In the genomic region with DNA sequence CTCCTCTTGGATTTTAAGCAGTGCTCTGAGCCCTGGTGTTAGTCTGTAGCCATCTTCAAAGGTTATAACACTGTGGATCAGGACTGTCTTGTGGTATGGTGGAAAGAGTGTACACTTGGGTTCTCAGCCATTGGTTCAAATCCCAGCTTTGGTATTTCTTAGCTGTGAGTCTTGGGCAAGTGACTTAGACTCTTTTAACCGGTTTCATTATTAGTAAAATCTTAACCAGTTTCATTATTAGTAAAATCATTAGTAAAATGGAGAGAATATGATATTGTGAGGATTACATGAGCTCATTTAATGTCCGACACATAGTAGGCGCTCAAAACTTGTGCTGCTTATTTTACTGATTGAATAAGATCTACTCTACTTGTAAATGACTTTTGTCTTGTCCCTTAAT, we compare ENCODE assay signal across 21 cellular contexts. TPM values are rescaled to one million over a fixed set of nuclear protein-coding genes. Genes with fewer than 3 reads are reported as not detected.
DNase-seq lines count a peak whose midpoint lies in the region; ATAC-seq and TF ChIP-seq lines count a peak whose summit lies in the region.
"Had no signal": no experiment of that assay in that cellular context is flagged by ENCODE, and none has a peak within 500 bp of the region (broad histone marks: within the 10 kb centered on the region; RNA-seq: fewer than 3 reads in every experiment).

No MANE protein-coding gene starts in this region.

- no peak overlapping the region for H3K4me2 ChIP-seq in mammary epithelial cell (ENCODE audit: insufficient read depth, low read depth, low read length)

- H3K9ac ChIP-seq in mammary epithelial cell (ENCODE audit: insufficient read depth, low read length), result no peak overlapping the region
- H3K9ac ChIP-seq: parathyroid adenoma had no signal

- in situ Hi-C loops in mammary epithelial cell (cut with MboI; ENCODE audit: low sequenced_read_pairs in 2 of 2), result loop anchor here in 1 of 2 donors (25.0 kb wide), 1 partner anchor 536 kb away; a partner anchor contains a TSS

- no peaks in the 10 kb centered on the region for H3K27me3 Mint-ChIP-seq in MCF 10A (ENCODE audit: insufficient read depth, unreplicated experiment)

- peaks cover 6% of the 10 kb centered on the region for H3K36me3 ChIP-seq in mammary epithelial cell (ENCODE audit: insufficient read depth, low read length)

- 90% methylated on average over 3 of the region's 3 CpGs for WGBS in mammary epithelial cell (ENCODE audit: low coverage, missing lambda C conversion rate)

- peak; percentile 41 for ATAC-seq in HG03565 (IDR thresholded peaks at IDR 0.05; ENCODE audit: unreplicated experiment)
- no peak for ATAC-seq in HG02798 (IDR thresholded peaks at IDR 0.05; ENCODE audit: poor library complexity, unreplicated experiment)
- ATAC-seq: left ventricle myocardium superior had no signal

- H3K4me1 ChIP-seq in mammary epithelial cell (ENCODE audit: insufficient read depth, low read length), result peaks cover 11% of the 10 kb centered on the region
- H3K4me1 ChIP-seq: esophagus squamous epithelium, parathyroid adenoma, suprapubic skin had no signal

- no peaks in the 10 kb centered on the region for H3K9me3 ChIP-seq in mammary epithelial cell (replicated peaks; ENCODE audit: insufficient read depth, low read length)
- H3K9me3 ChIP-seq: esophagus squamous epithelium, suprapubic skin had no signal

- H3K4me3 Mint-ChIP-seq in MCF 10A (ENCODE audit: unreplicated experiment), result no peak overlapping the region

- H3K27me3 ChIP-seq in mammary epithelial cell (ENCODE audit: insufficient read depth, low read length), result no peaks in the 10 kb centered on the region
- H3K27me3 ChIP-seq: esophagus squamous epithelium, suprapubic skin had no signal

- peaks cover 35% of the 10 kb centered on the region for H3K36me3 Mint-ChIP-seq in MCF 10A (ENCODE audit: insufficient read depth, unreplicated experiment)

- no peak overlapping the region for H3K4me3 ChIP-seq in mammary epithelial cell (replicated peaks in 1 of 3; ENCODE audit: insufficient read depth in 1 of 3, low read depth in 2 of 3, low read length in 3 of 3)
- H3K4me3 ChIP-seq: esophagus squamous epithelium, suprapubic skin had no signal

- H3K4me1 Mint-ChIP-seq in MCF 10A (ENCODE audit: insufficient read depth, unreplicated experiment), result peaks cover 9% of the 10 kb centered on the region

- dilution Hi-C loops in mammary epithelial cell (cut with HindIII; ENCODE audit: low sequenced_read_pairs), result loop anchor here (5.0 kb wide), 1 partner anchor 36 kb away; no protein-coding TSS in a partner anchor

- peaks cover 50% of the 10 kb centered on the region for H3K79me2 ChIP-seq in mammary epithelial cell (ENCODE audit: insufficient read depth, low read length)

- CTCF ChIA-PET in MCF 10A (lab: Yijun Ruan, JAX) (interaction anchor here (0.7 to 1.2 kb wide), 2 partner anchors 19 to 26 kb away, joined by 3 to 4 read pairs; no protein-coding TSS in a partner anchor), mammary epithelial cell (lab: Charles Lee; ENCODE audit: low non-redundant PET) (no interaction called here)

- intact Hi-C loops in MCF 10A (cut with micrococcal nuclease), result no loop called here
- intact Hi-C loops in mammary epithelial cell (cut with micrococcal nuclease), result no loop called here

- POLR2A ChIA-PET in MCF 10A (lab: Yijun Ruan, JAX), result interaction anchor here (0.7 kb wide), 1 partner anchor 179 kb away, joined by 4 read pairs; no protein-coding TSS in a partner anchor

- no peaks in the 10 kb centered on the region for H4K20me1 ChIP-seq in mammary epithelial cell (ENCODE audit: insufficient read depth, low read length)

- peak overlapping the region; percentile 66 for H3K27ac Mint-ChIP-seq in MCF 10A (ENCODE audit: low read depth, unreplicated experiment)

- no TSS peak for BruUV-seq in MCF 10A (replicated peaks; lab: Mats Ljungman, UMichigan)
- no TSS peak for BruUV-seq in mammary epithelial cell (replicated peaks; lab: Mats Ljungman, UMichigan)

- no peaks in the 10 kb centered on the region for H3K9me3 Mint-ChIP-seq in MCF 10A (ENCODE audit: unreplicated experiment)

- no peak overlapping the region for H2AFZ ChIP-seq in mammary epithelial cell (ENCODE audit: low read depth, low read length)
- H2AFZ ChIP-seq: parathyroid adenoma had no signal

- TF ChIP-seq CTCF in MCF 10A (IDR thresholded peaks at IDR 0.05; ENCODE audit: unreplicated experiment) (no peak), mammary epithelial cell (conservative IDR thresholded peaks at IDR 0.05 in 1 of 2, IDR thresholded peaks at IDR 0.05 in 1 of 2; ENCODE audit: extremely low read depth in 1 of 2, insufficient read depth in 1 of 2, low read depth in 1 of 2, low read length in 2 of 2) (no peak)

- no peak overlapping the region for H3K27ac ChIP-seq in mammary epithelial cell (ENCODE audit: insufficient read depth, low read depth, low read length)
- H3K27ac ChIP-seq: esophagus squamous epithelium, parathyroid adenoma, suprapubic skin had no signal

- DNase-seq in MCF 10A (ENCODE audit: unreplicated experiment) (no peak), mammary epithelial cell (no peak), GM19240 (ENCODE audit: insufficient read length, low spot score) (peak; percentile 7), activated gamma-delta T cell treated with Interleukin-2 at 50 U/mL for 16 hours (no peak), occipital lobe (lab: John Stamatoyannopoulos, UW) (no peak)
- DNase-seq: activated CD8-positive, alpha-beta memory T cell treated with anti-CD3 and anti-CD28 coated beads, Interleukin-2, amount 50 U/mL, for 4 hours; caudate nucleus; COR-L47; effector CD8-positive, alpha-beta T cell; EL; esophagus squamous epithelium; KG1; left ventricle myocardium superior; NCI-H2081; NCI-H524 treated with DMSO at 0.1 percent for 48 hours; SHP77 treated with DMSO at 0.1 percent for 48 hours; stimulated activated CD4-positive, alpha-beta T cell treated with anti-CD3 and anti-CD28 coated beads, Interleukin-2, amount 100 ng/mL, for 24 hours had no signal

RNA-seq across cellular contexts. Expression of a gene that starts 12.3 kb away (rescaled TPM):
- total RNA-seq in MCF 10A (2022) (29.0 and 31.7 TPM in 2 replicates), mammary epithelial cell (10 to 100 TPM; 22.2 to 37.0 TPM), occipital lobe (36.7 TPM)
- polyA plus RNA-seq in mammary epithelial cell, result 12.2 TPM
- 137 TPM for polyA minus RNA-seq in mammary epithelial cell

RNA-seq across cellular contexts. Expression of a gene that starts 12.7 kb away (rescaled TPM):
- total RNA-seq in MCF 10A (2022) (10.4 and 11.1 TPM in 2 replicates), mammary epithelial cell (10 to 100 TPM in 1 of 2 donors, 1 to 10 TPM in 1; 9.5 to 26.9 TPM), occipital lobe (9.2 TPM)
- polyA plus RNA-seq in mammary epithelial cell, result 48.3 TPM
- 47.4 TPM for polyA minus RNA-seq in mammary epithelial cell
